In genomic region chr10:13803566-13804554, GRCh38 we compare ENCODE assay signal across 19 cellular contexts.
A peak's percentile ranks its signal among the peaks of the same experiment; 100 is the strongest.
DNase-seq lines count a peak whose midpoint lies in the region; ATAC-seq, FAIRE-seq and TF ChIP-seq lines count a peak whose summit lies in the region.
"Had no signal": no experiment of that assay in that cellular context is flagged by ENCODE, and none has a peak within 500 bp of the region (broad histone marks: within the 10 kb centered on the region; RNA-seq: fewer than 3 reads in every experiment).

No MANE protein-coding gene starts in this region.

- H3K27ac ChIP-seq in right atrium auricular region, result peak overlapping the region in 1 of 2 donors; percentile 42
- no peak overlapping the region for H3K27ac ChIP-seq in endodermal cell (ENCODE audit: low read depth, low read length)
- no peak overlapping the region for H3K27ac ChIP-seq in kidney (ENCODE audit: low read depth in 2 of 2, low read length in 2 of 2)
- H3K27ac ChIP-seq: cardiac muscle cell, hepatocyte, thoracic aorta had no signal

- ATAC-seq in Right ventricle myocardium superior (ENCODE audit: poor library complexity) (peak; percentile 84), GM18873 (IDR thresholded peaks at IDR 0.05; ENCODE audit: low FRiP score, unreplicated experiment) (no peak)
- ATAC-seq in activated naive CD4-positive, alpha-beta T cell treated with anti-CD3 and anti-CD28 coated beads, Interleukin-2, amount 50 U/mL, for 72 hours, result no peak

- no peak for TF ChIP-seq CTCF in right atrium auricular region (IDR thresholded peaks at IDR 0.05)
- no peak for TF ChIP-seq CTCF in fibroblast of villous mesenchyme (IDR thresholded peaks at IDR 0.05; ENCODE audit: insufficient read depth, low read depth, low read length)
- no peak for TF ChIP-seq CTCF in endodermal cell (conservative IDR thresholded peaks at IDR 0.05)
- TF ChIP-seq CTCF in kidney (IDR thresholded peaks at IDR 0.05; ENCODE audit: borderline replicate concordance, extremely low read depth, insufficient read depth), result no peak

- H3K27me3 ChIP-seq in right atrium auricular region (no peaks in the 10 kb centered on the region), endodermal cell (ENCODE audit: control insufficient read depth, insufficient read depth, low read length, poor library complexity, severe bottlenecking) (no peaks in the 10 kb centered on the region)
- H3K27me3 ChIP-seq: cardiac muscle cell, hepatocyte had no signal

- no peak for FAIRE-seq in kidney (lab: Jason Lieb, UNC)
- FAIRE-seq: A204.1 had no signal

- H3K27me3 Mint-ChIP-seq in endodermal cell (ENCODE audit: insufficient read depth), result no peaks in the 10 kb centered on the region

- H3K36me3 Mint-ChIP-seq in endodermal cell (ENCODE audit: low read depth), result no peaks in the 10 kb centered on the region
- H3K36me3 Mint-ChIP-seq in activated naive CD4-positive, alpha-beta T cell treated with anti-CD3 and anti-CD28 coated beads, Interleukin-2, amount 50 U/mL, for 72 hours, result no peaks in the 10 kb centered on the region

- H3K4me3 ChIP-seq in right atrium auricular region, result peak overlapping the region in 1 of 2 donors; percentile 10
- no peak overlapping the region for H3K4me3 ChIP-seq in fibroblast of villous mesenchyme (ENCODE audit: low read depth, low read length)
- H3K4me3 ChIP-seq in endodermal cell (ENCODE audit: low read length), result no peak overlapping the region
- H3K4me3 ChIP-seq in kidney (ENCODE audit: low read length in 2 of 2), result no peak overlapping the region
- H3K4me3 ChIP-seq: cardiac muscle cell, HAP-1, hepatocyte, thoracic aorta had no signal

- H3K4me3 Mint-ChIP-seq in endodermal cell, result no peak overlapping the region

- H3K36me3 ChIP-seq in right atrium auricular region (no peaks in the 10 kb centered on the region), endodermal cell (ENCODE audit: control insufficient read depth, insufficient read depth, low read length) (no peaks in the 10 kb centered on the region), kidney (ENCODE audit: control insufficient read depth in 1 of 2, insufficient read depth in 2 of 2, low read length in 2 of 2) (no peaks in the 10 kb centered on the region)
- H3K36me3 ChIP-seq: cardiac muscle cell, HAP-1, thoracic aorta had no signal

- H3K27ac Mint-ChIP-seq in endodermal cell, result no peak overlapping the region
- H3K27ac Mint-ChIP-seq in activated naive CD4-positive, alpha-beta T cell treated with anti-CD3 and anti-CD28 coated beads, Interleukin-2, amount 50 U/mL, for 72 hours, result peak overlapping the region in 1 of 2 donors; percentile 30

- H3K9me3 ChIP-seq in right atrium auricular region, result no peaks in the 10 kb centered on the region
- no peaks in the 10 kb centered on the region for H3K9me3 ChIP-seq in endodermal cell (ENCODE audit: control insufficient read depth, low read length)
- no peaks in the 10 kb centered on the region for H3K9me3 ChIP-seq in kidney (ENCODE audit: control insufficient read depth in 1 of 2, low read length in 2 of 2)
- H3K9me3 ChIP-seq: HAP-1, thoracic aorta had no signal

- DNase-seq in Right ventricle myocardium superior, result no peak
- DNase-seq in right atrium auricular region (ENCODE audit: low spot score), result no peak
- peak; percentile 87 for DNase-seq in NCI-H748 treated with DMSO at 0.1 percent for 48 hours (lab: John Stamatoyannopoulos, UW)
- DNase-seq in fibroblast of villous mesenchyme (ENCODE audit: low read depth), result peak; percentile 37
- no peak for DNase-seq in endodermal cell
- DNase-seq in activated naive CD4-positive, alpha-beta T cell treated with anti-CD3 and anti-CD28 coated beads, Interleukin-2, amount 50 U/mL, for 72 hours (ENCODE audit: low spot score in 2 of 2), result no peak
- DNase-seq in kidney, result no peak
- DNase-seq: activated CD4-positive, alpha-beta T cell treated with anti-CD3 and anti-CD28 coated beads, Interleukin-2, amount 50 U/mL, for 4 hours; activated effector memory CD4-positive, alpha-beta T cell treated with Interleukin-2 at 50 U/mL for 16 hours; NCI-H446; nucleus accumbens; stimulated activated CD4-positive, alpha-beta T cell treated with anti-CD3 and anti-CD28 coated beads, Interleukin-15, amount 100 ng/mL, for 24 hours; T1000 had no signal

- H3K9ac ChIP-seq in endodermal cell (ENCODE audit: extremely low read depth, low read length, poor library complexity, severe bottlenecking) (no peak overlapping the region), kidney (ENCODE audit: low read length in 2 of 2) (no peak overlapping the region)

- no peaks in the 10 kb centered on the region for H3K9me3 Mint-ChIP-seq in endodermal cell
- no peaks in the 10 kb centered on the region for H3K9me3 Mint-ChIP-seq in activated naive CD4-positive, alpha-beta T cell treated with anti-CD3 and anti-CD28 coated beads, Interleukin-2, amount 50 U/mL, for 72 hours

- H3K4me1 ChIP-seq in right atrium auricular region (peaks cover 0 to 23% of the 10 kb centered on the region in 2 donors), endodermal cell (ENCODE audit: control insufficient read depth, insufficient read depth, low read length) (peaks cover 3% of the 10 kb centered on the region), kidney (ENCODE audit: control insufficient read depth in 1 of 2, insufficient read depth in 1 of 2, low read depth in 1 of 2, low read length in 2 of 2) (no peaks in the 10 kb centered on the region)
- H3K4me1 ChIP-seq: HAP-1 had no signal

- WGBS in endodermal cell (ENCODE audit: insufficient coverage in 1 of 2, insufficient read length in 1 of 2), 2 experiments, result 84% methylated on average over 8 to 18 of the region's 18 CpGs

- peaks cover 11% of the 10 kb centered on the region for H3K4me1 Mint-ChIP-seq in endodermal cell

- intact Hi-C loops in Right ventricle myocardium superior (cut with DNase I), result no loop called here
- intact Hi-C loops in kidney (cut with DNase I), result no loop called here

Comparison
In these comparisons a context has a peak if more than half of its experiments do, and no peak if none do; other contexts are left out.
1. DNase-seq: peak in NCI-H748 treated with DMSO at 0.1 percent for 48 hours (single experiment) and fibroblast of villous mesenchyme (single experiment); none in Right ventricle myocardium superior (single experiment), right atrium auricular region (single experiment), endodermal cell (single experiment), activated naive CD4-positive, alpha-beta T cell treated with anti-CD3 and anti-CD28 coated beads, Interleukin-2, amount 50 U/mL, for 72 hours (0 of 2) and kidney (single experiment).